21 cellular contexts compared by ENCODE assay signal in the genomic region with DNA sequence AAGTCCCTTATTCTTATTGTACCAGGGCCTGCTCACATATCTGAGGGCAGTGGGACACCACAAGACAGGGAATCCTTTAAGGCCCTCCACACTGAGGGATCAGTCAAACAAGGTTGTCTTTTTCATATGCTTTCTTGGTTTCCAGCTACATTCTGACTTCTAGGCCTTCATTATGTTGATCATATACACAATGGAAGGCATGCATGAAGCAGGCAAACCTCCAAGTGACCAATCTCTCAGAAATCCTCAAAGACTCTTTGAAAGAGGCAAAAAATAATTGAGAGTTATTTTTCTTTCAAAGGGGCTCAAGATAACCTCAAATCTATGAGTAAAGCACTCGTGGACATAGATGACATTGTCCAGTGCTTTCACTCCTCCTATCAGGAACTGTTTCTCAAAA.
"Had no signal": no experiment of that assay in that cellular context is flagged by ENCODE, and none has a peak within 500 bp of the region (broad histone marks: within the 10 kb centered on the region; RNA-seq: fewer than 3 reads in every experiment).

No MANE protein-coding gene starts in this region.

- H3K4me3 ChIP-seq: coronary artery, gastroesophageal sphincter, left ventricle myocardium inferior, lung, psoas muscle, right lobe of liver, spleen, testis, transverse colon had no signal

- H3K36me3 ChIP-seq: gastroesophageal sphincter, left ventricle myocardium inferior, right lobe of liver, spleen, transverse colon had no signal

- H3K27me3 ChIP-seq: gastroesophageal sphincter, right lobe of liver, spleen, testis, transverse colon had no signal

- H3K4me1 ChIP-seq: gastroesophageal sphincter, left ventricle myocardium inferior, psoas muscle, right lobe of liver, spleen, testis, transverse colon had no signal

- H3K9me3 ChIP-seq: gastroesophageal sphincter, left ventricle myocardium inferior, psoas muscle, right lobe of liver, spleen, testis, transverse colon had no signal

- H3K27ac ChIP-seq: coronary artery, gastroesophageal sphincter, left ventricle myocardium inferior, psoas muscle, right lobe of liver, spleen, testis, transverse colon had no signal

- DNase-seq: effector CD4-positive, alpha-beta T cell; endodermal cell; erythroblast; glutamatergic neuron; kidney; left cardiac atrium; left ventricle myocardium inferior; mesendoderm; naive B cell; psoas muscle; retina; right lobe of liver; spleen; stimulated activated CD4-positive, alpha-beta T cell treated with anti-CD3 and anti-CD28 coated beads, Interleukin-15, amount 100 ng/mL, for 24 hours; stimulated activated CD4-positive, alpha-beta T cell treated with anti-CD3 and anti-CD28 coated beads, Interleukin-1b, Interleukin-23, amount 100 ng/mL, for 48 hours; stimulated activated CD4-positive, alpha-beta T cell treated with anti-CD3 and anti-CD28 coated beads, Interleukin-4, amount 100 ng/mL, for 24 hours; testis; transverse colon had no signal
